Comparison of ENCODE assay signal across 8 cellular contexts in genomic region chr1:204152310-204153044, GRCh38. TPM values are rescaled to one million over a fixed set of nuclear protein-coding genes. Genes with fewer than 3 reads are reported as not detected.
DNase-seq lines count a peak whose midpoint lies in the region; ATAC-seq, FAIRE-seq and TF ChIP-seq lines count a peak whose summit lies in the region.

No MANE protein-coding gene starts in this region.

- no peaks in the 10 kb centered on the region for H3K36me3 ChIP-seq in K562 (ENCODE audit: control insufficient read depth, insufficient read depth, low read length)
- no peaks in the 10 kb centered on the region for H3K36me3 ChIP-seq in suprapubic skin

- H3K4me3 ChIP-seq in K562 (peak overlapping the region; percentile 26), suprapubic skin (peak overlapping the region; percentile 77)

- TF ChIP-seq EP300 in K562 (IDR thresholded peaks at IDR 0.05; ENCODE audit: low read length) (no peak), suprapubic skin (IDR thresholded peaks at IDR 0.05) (no peak)

- POLR2A ChIA-PET in K562 (lab: Yijun Ruan, JAX), result no interaction called here

- no peak for TF ChIP-seq RAD21 in K562 (CRISPR knock-in tag; conservative IDR thresholded peaks at IDR 0.05 in 1 of 2, IDR thresholded peaks at IDR 0.05 in 1 of 2)

- H3K79me2 ChIP-seq in K562 (ENCODE audit: control insufficient read depth, insufficient read depth, low read length), result no peaks in the 10 kb centered on the region

- ATAC-seq in K562, result no peak
- peak; percentile 48 for ATAC-seq in left lobe of liver

- 0 out of 4 replicates have a peak overlapping the region, but pooled peaks of 1 of the 2 experiments have one; percentile 20 for H3K9ac ChIP-seq in K562 (ENCODE audit: insufficient read depth in 1 of 2, low read depth in 2 of 2, low read length in 2 of 2)

- intact Hi-C loops in K562 (cut with micrococcal nuclease), result no loop called here

- BruUV-seq in K562 (replicated peaks; lab: Mats Ljungman, UMichigan), result no TSS peak

- DNase-seq in T-helper 1 cell, result no peak
- DNase-seq in K562 (ENCODE audit: extremely low read depth in 1 of 4, low spot score in 3 of 4), result no peak
- peak; percentile 74 for DNase-seq in left lobe of liver (ENCODE audit: low spot score)
- no peak for DNase-seq in suprapubic skin (ENCODE audit: low spot score in 2 of 2)
- DNase-seq in NCI-H226, result no peak
- no peak for DNase-seq in kidney glomerular epithelial cell (lab: John Stamatoyannopoulos, UW)
- DNase-seq in NCI-H1694 (lab: John Stamatoyannopoulos, UW), result no peak

- H3K27ac ChIP-seq in K562 (ENCODE audit: extremely low read depth, low read depth, low read length), result no peak overlapping the region
- H3K27ac ChIP-seq in suprapubic skin, result peak overlapping the region; percentile 91

- peak overlapping the region; percentile 2 for H3K4me3 Mint-ChIP-seq in T-helper 1 cell treated with Interleukin-12 subunit alpha and Interleukin-12 subunit beta and Interleukin-4 antibody, amounts not matched to agents 30 μg/mL and 1 μg/mL, for 36 hours

- TF ChIP-seq POLR2A in K562 (conservative IDR thresholded peaks at IDR 0.05), result no peak
- TF ChIP-seq POLR2A in suprapubic skin (IDR thresholded peaks at IDR 0.05), result no peak

- no peak overlapping the region for H2AFZ ChIP-seq in K562 (ENCODE audit: low read depth, low read length)

- TF ChIP-seq CTCF in K562 (IDR thresholded peaks at IDR 0.05 in 2 of 3, conservative IDR thresholded peaks at IDR 0.05 in 1 of 3; ENCODE audit: insufficient read depth in 2 of 3, low read depth in 1 of 3, low read length in 3 of 3) (no peak), suprapubic skin (IDR thresholded peaks at IDR 0.05) (no peak)

- H4K20me1 ChIP-seq in K562 (replicated peaks; ENCODE audit: control insufficient read depth, insufficient read depth, low read length), result peaks cover 14% of the 10 kb centered on the region

- H3K4me1 ChIP-seq in K562 (replicated peaks in 1 of 2; ENCODE audit: control insufficient read depth in 2 of 2, insufficient read depth in 2 of 2, low read length in 2 of 2), result peaks cover 0 to 21% of the 10 kb centered on the region in 2 experiments; a peak in 2 of 5 replicates
- H3K4me1 ChIP-seq in suprapubic skin, result peaks cover 62% of the 10 kb centered on the region

- CTCF ChIA-PET in K562 (lab: Yijun Ruan, JAX; ENCODE audit: low intra/inter-chr PET ratio), result no interaction called here

- H3K9me3 ChIP-seq in K562 (replicated peaks; ENCODE audit: control insufficient read depth, insufficient read depth, low read depth, low read length) (no peaks in the 10 kb centered on the region), suprapubic skin (no peaks in the 10 kb centered on the region)

- peaks cover 3% of the 10 kb centered on the region for H3K9me1 ChIP-seq in K562 (ENCODE audit: control insufficient read depth, insufficient read depth, low read length)

- no peaks in the 10 kb centered on the region for H3K4me1 Mint-ChIP-seq in T-helper 1 cell treated with Interleukin-12 subunit alpha and Interleukin-12 subunit beta and Interleukin-4 antibody, amounts not matched to agents 30 μg/mL and 1 μg/mL, for 36 hours (ENCODE audit: low read depth)

- H3K27me3 ChIP-seq in K562 (ENCODE audit: control insufficient read depth in 2 of 2, insufficient read depth in 2 of 2, low read length in 2 of 2), result peaks cover 13 to 72% of the 10 kb centered on the region in 2 experiments
- no peaks in the 10 kb centered on the region for H3K27me3 ChIP-seq in suprapubic skin

- peak overlapping the region; percentile 17; the same call in 1 of the 2 replicates for H3K4me2 ChIP-seq in K562 (ENCODE audit: insufficient read depth, low read length)

- no peaks in the 10 kb centered on the region for H3K9me3 Mint-ChIP-seq in T-helper 1 cell treated with Interleukin-12 subunit alpha and Interleukin-12 subunit beta and Interleukin-4 antibody, amounts not matched to agents 30 μg/mL and 1 μg/mL, for 36 hours

- no peaks in the 10 kb centered on the region for H3K36me3 Mint-ChIP-seq in T-helper 1 cell treated with Interleukin-12 subunit alpha and Interleukin-12 subunit beta and Interleukin-4 antibody, amounts not matched to agents 30 μg/mL and 1 μg/mL, for 36 hours (ENCODE audit: low read depth)

- peaks cover 43% of the 10 kb centered on the region for H3K27me3 Mint-ChIP-seq in T-helper 1 cell treated with Interleukin-12 subunit alpha and Interleukin-12 subunit beta and Interleukin-4 antibody, amounts not matched to agents 30 μg/mL and 1 μg/mL, for 36 hours (ENCODE audit: low read depth)

- no peak overlapping the region for H3K27ac Mint-ChIP-seq in T-helper 1 cell treated with Interleukin-12 subunit alpha and Interleukin-12 subunit beta and Interleukin-4 antibody, amounts not matched to agents 30 μg/mL and 1 μg/mL, for 36 hours

- in situ Hi-C loops in K562 (cut with MboI), result no loop called here

- FAIRE-seq in K562 (lab: Jason Lieb, UNC), result no peak

- whole genome bisulfite sequencing in K562 (ENCODE audit: insufficient coverage, low coverage, missing lambda C conversion rate), result 55% methylated on average over 15 of the region's 25 CpGs
- 52% methylated on average over 13 of the region's 25 CpGs for WGBS in suprapubic skin

TF ChIP-seq in K562, 482 proteins besides CTCF, POLR2A, EP300 and RAD21 (continues in another document):
- no peak for TF ChIP-seq ZBTB17 (CRISPR knock-in tag; IDR thresholded peaks at IDR 0.05)

RNA-seq across cellular contexts. Expression of gene ETNK2, which starts 0.6 kb away (rescaled TPM):
- total RNA-seq in K562 (2011; cell fraction: chromatin; rRNA removed; ENCODE audit: low replicate concordance), result not detected in 2 replicates
- 0.17 TPM in 1 of 2 replicates, not detected in the other for total RNA-seq in K562 (2011; cell fraction: nucleolus; rRNA removed)
- total RNA-seq in K562 (2011; cell fraction: nucleoplasm; rRNA removed), result not detected in 2 replicates
- total RNA-seq in K562 (2014; rRNA removed), result 0.05 TPM in 1 of 2 replicates, not detected in the other
- total RNA-seq in K562 (2014; rRNA removed; fragmentation: Illumina TruSeq; extraction: Trizol), result not detected in 2 replicates
- not detected in 2 replicates for total RNA-seq in K562 (2015; rRNA removed; fragmentation: Illumina TruSeq; extraction: Trizol)
- 0.13 TPM in 2 replicates for total RNA-seq in K562 (2021)
- 0.38 and 0.51 TPM in 2 replicates for polyA plus RNA-seq in K562 (2011; rRNA removed)
- 0.44 and 0.58 TPM in 2 replicates for polyA plus RNA-seq in K562 (2011; cell fraction: cytosol; rRNA removed)
- 0.41 and 0.48 TPM in 2 replicates for polyA plus RNA-seq in K562 (2011; cell fraction: nucleus; rRNA removed)
- polyA plus RNA-seq in K562 (2012), result 0.04 and 0.08 TPM in 2 replicates
- polyA plus RNA-seq in K562 (2014; fragmentation: Illumina TruSeq; extraction: Trizol), result 0.16 and 0.30 TPM in 2 replicates
- not detected for polyA plus RNA-seq in K562 (2014; fragmentation: Nextera tagmentation; extraction: Ambion mirVana)
- 0.03 TPM in 1 of 2 replicates, not detected in the other for polyA plus RNA-seq in K562 (2014; rRNA removed)
- polyA minus RNA-seq in K562 (2011; rRNA and poly(A)+ RNA removed), result 0.21 and 0.28 TPM in 2 replicates
- 0.57 TPM in 1 of 2 replicates, not detected in the other for polyA minus RNA-seq in K562 (2011; cell fraction: cytosol; rRNA and poly(A)+ RNA removed)
- polyA minus RNA-seq in K562 (2011; cell fraction: nucleus; rRNA and poly(A)+ RNA removed), result 0.13 TPM in 1 of 2 replicates, not detected in the other
- total RNA-seq in left lobe of liver, result 213 TPM
- total RNA-seq in suprapubic skin, result 10 to 100 TPM; 25.5 to 47.7 (median 36.0) TPM

RNA-seq across cellular contexts. Expression of gene REN, which starts 13.7 kb away (rescaled TPM):
- total RNA-seq in K562 (2011; cell fraction: chromatin; rRNA removed; ENCODE audit: low replicate concordance), result 0.58 and 3.3 TPM in 2 replicates
- total RNA-seq in K562 (2011; cell fraction: nucleolus; rRNA removed), result 1.8 and 3.0 TPM in 2 replicates
- total RNA-seq in K562 (2011; cell fraction: nucleoplasm; rRNA removed), result 2.1 TPM in 1 of 2 replicates, not detected in the other
- total RNA-seq in K562 (2014; rRNA removed) (2.7 and 3.6 TPM in 2 replicates), K562 (2014; rRNA removed; fragmentation: Illumina TruSeq; extraction: Trizol) (1.3 and 1.7 TPM in 2 replicates), K562 (2015; rRNA removed; fragmentation: Illumina TruSeq; extraction: Trizol) (8.6 and 9.9 TPM in 2 replicates), K562 (2021) (1.7 and 1.9 TPM in 2 replicates), left lobe of liver (0.20 TPM), suprapubic skin (under 1 TPM in 1 of 4 donors, not detected in 3; 0.44 TPM)
- polyA plus RNA-seq in K562 (2011; rRNA removed) (0.73 and 5.8 TPM in 2 replicates), K562 (2014; fragmentation: Illumina TruSeq; extraction: Trizol) (2.9 and 3.1 TPM in 2 replicates), K562 (2014; fragmentation: Nextera tagmentation; extraction: Ambion mirVana) (1 to 10 TPM; 3.1 to 3.9 TPM), K562 (2014; rRNA removed) (1.9 and 2.0 TPM in 2 replicates)
- 0.87 and 14.1 TPM in 2 replicates for polyA plus RNA-seq in K562 (2011; cell fraction: cytosol; rRNA removed)
- 1.0 and 19.2 TPM in 2 replicates for polyA plus RNA-seq in K562 (2011; cell fraction: nucleus; rRNA removed)
- polyA plus RNA-seq in K562 (2012), result 5.2 and 6.4 TPM in 2 replicates
- polyA minus RNA-seq in K562 (2011; rRNA and poly(A)+ RNA removed), result 0.51 and 7.6 TPM in 2 replicates
- polyA minus RNA-seq in K562 (2011; cell fraction: cytosol; rRNA and poly(A)+ RNA removed), result 3.8 TPM in 1 of 2 replicates, not detected in the other
- 0.44 and 1.3 TPM in 2 replicates for polyA minus RNA-seq in K562 (2011; cell fraction: nucleus; rRNA and poly(A)+ RNA removed)

RNA-seq across cellular contexts. Expression of gene KISS1, which starts 43.8 kb away (rescaled TPM):
- total RNA-seq in K562 (2011; cell fraction: chromatin; rRNA removed; ENCODE audit: low replicate concordance), result not detected in 2 replicates
- not detected in 2 replicates for total RNA-seq in K562 (2011; cell fraction: nucleolus; rRNA removed)
- not detected in 2 replicates for total RNA-seq in K562 (2011; cell fraction: nucleoplasm; rRNA removed)
- total RNA-seq in K562 (2014; rRNA removed), result not detected in 2 replicates
- total RNA-seq in K562 (2014; rRNA removed; fragmentation: Illumina TruSeq; extraction: Trizol), result not detected in 2 replicates
- total RNA-seq in K562 (2015; rRNA removed; fragmentation: Illumina TruSeq; extraction: Trizol), result not detected in 2 replicates
- total RNA-seq in K562 (2021), result not detected in 2 replicates
- 0.31 TPM in 1 of 2 replicates, not detected in the other for polyA plus RNA-seq in K562 (2011; rRNA removed)
- polyA plus RNA-seq in K562 (2011; cell fraction: cytosol; rRNA removed), result 0.58 TPM in 1 of 2 replicates, not detected in the other
- not detected in 2 replicates for polyA plus RNA-seq in K562 (2011; cell fraction: nucleus; rRNA removed)
- polyA plus RNA-seq in K562 (2012), result not detected in 2 replicates
- not detected in 2 replicates for polyA plus RNA-seq in K562 (2014; fragmentation: Illumina TruSeq; extraction: Trizol)
- not detected for polyA plus RNA-seq in K562 (2014; fragmentation: Nextera tagmentation; extraction: Ambion mirVana)
- not detected in 2 replicates for polyA plus RNA-seq in K562 (2014; rRNA removed)
- polyA minus RNA-seq in K562 (2011; rRNA and poly(A)+ RNA removed), result not detected in 2 replicates
- not detected in 2 replicates for polyA minus RNA-seq in K562 (2011; cell fraction: cytosol; rRNA and poly(A)+ RNA removed)
- polyA minus RNA-seq in K562 (2011; cell fraction: nucleus; rRNA and poly(A)+ RNA removed), result not detected in 2 replicates
- 0.63 TPM for total RNA-seq in left lobe of liver
- not detected for total RNA-seq in suprapubic skin

Comparison
In these comparisons a context has a peak if more than half of its experiments do, and no peak if none do; other contexts are left out.
1. RNA of gene ETNK2, which starts 0.6 kb away (total RNA-seq): 213 TPM in left lobe of liver (single experiment) and 25.5 to 47.7 TPM in suprapubic skin; 0.05 to 0.17 TPM in K562; every median in the first group is over 10 times any median in the second.